Comparison of ENCODE assay signal across 1 cellular context in genomic region chr7:74267756-74268565, GRCh38.
A peak's percentile ranks its signal among the peaks of the same experiment; 100 is the strongest.
TF ChIP-seq lines count a peak whose summit lies in the region.

No MANE protein-coding gene starts in this region.

TF ChIP-seq in H1, 55 proteins besides CTCF, POLR2A, EP300 and RAD21:
- 0 out of 2 replicates have a peak, but pooled peaks have one; percentile 10 for TF ChIP-seq SRF (IDR thresholded peaks at IDR 0.05; ENCODE audit: low read depth, low read length)
- no peak for TF ChIP-seq USF2 (IDR thresholded peaks at IDR 0.05; ENCODE audit: low read length)
